Comparison of ENCODE assay signal across 14 cellular contexts in genomic region chr15:75025548-75026260, GRCh38. TPM values are rescaled to one million over a fixed set of nuclear protein-coding genes. Genes with fewer than 3 reads are reported as not detected.
DNase-seq lines count a peak whose midpoint lies in the region; ATAC-seq and TF ChIP-seq lines count a peak whose summit lies in the region.
"Had no signal": no experiment of that assay in that cellular context is flagged by ENCODE, and none has a peak within 500 bp of the region (broad histone marks: within the 10 kb centered on the region; RNA-seq: fewer than 3 reads in every experiment).

No MANE protein-coding gene starts in this region.

- DNase-seq in A673 (ENCODE audit: low spot score) (no peak), SK-N-MC (ENCODE audit: low read depth, low spot score) (no peak), immature natural killer cell (no peak), cerebellar cortex (ENCODE audit: low spot score) (no peak), testis (no peak), left cardiac atrium (no peak)
- no peak for DNase-seq in CD8-positive, alpha-beta memory T cell
- DNase-seq in stimulated activated CD4-positive, alpha-beta T cell treated with anti-CD3 and anti-CD28 coated beads, Interleukin-4, amount 100 ng/mL, for 4 hours: no peak
- DNase-seq: BE2C; effector CD4-positive, alpha-beta T cell; foreskin fibroblast; NCI-H446; stimulated activated CD4-positive, alpha-beta T cell treated with anti-CD3 and anti-CD28 coated beads, Interleukin-4, amount 100 ng/mL, for 24 hours; stimulated activated naive CD4-positive, alpha-beta T cell treated with Interleukin-2 at 50 U/mL for 16 hours had no signal

- H3K27ac ChIP-seq in A673 (ENCODE audit: low read depth, low read length, poor library complexity, severe bottlenecking) (peak overlapping the region; percentile 95), SK-N-MC (peak overlapping the region; percentile 60; the same call in 1 of the 2 replicates), testis (no peak overlapping the region)
- H3K27ac ChIP-seq in CD8-positive, alpha-beta memory T cell (ENCODE audit: low read depth, low read length): no peak overlapping the region

- CTCF ChIA-PET in A673 (lab: Charles Lee): no interaction called here
- CTCF ChIA-PET in CD8-positive, alpha-beta memory T cell (lab: Charles Lee): interaction anchor here (0.9 to 4.5 kb wide), 4 partner anchors 176 to 1050 kb away, joined by 3 to 19 read pairs (median 6); partner anchors contain the start of gene C15orf39

- BruUV-seq in A673 (replicated peaks; lab: Mats Ljungman, UMichigan): no TSS peak

- no peak overlapping the region for H3K4me3 ChIP-seq in A673 (ENCODE audit: low read depth, low read length, poor library complexity, severe bottlenecking)
- H3K4me3 ChIP-seq in CD8-positive, alpha-beta memory T cell (ENCODE audit: low read length): no peak overlapping the region
- no peak overlapping the region for H3K4me3 ChIP-seq in SK-N-MC
- H3K4me3 ChIP-seq in testis: no peak overlapping the region

- H3K36me3 Mint-ChIP-seq in CD8-positive, alpha-beta memory T cell: peaks cover 0 to 17% (median 2%) of the 10 kb centered on the region in 3 donors
- H3K36me3 Mint-ChIP-seq in immature natural killer cell: peaks cover 0 to 1% (median 0%) of the 10 kb centered on the region in 3 donors

- H3K27ac Mint-ChIP-seq in CD8-positive, alpha-beta memory T cell: peak overlapping the region in 6 of 8 donors; percentile 55 to 82 (median 73)
- H3K27ac Mint-ChIP-seq in immature natural killer cell: peak overlapping the region in 2 of 6 donors; percentile 38 to 77

- peak overlapping the region in 6 of 7 donors; percentile 91 to 97 (median 94) for H3K4me3 Mint-ChIP-seq in CD8-positive, alpha-beta memory T cell
- peak overlapping the region in 4 of 5 donors; percentile 55 to 98 (median 93) for H3K4me3 Mint-ChIP-seq in immature natural killer cell

- peaks cover 21 to 30% (median 28%) of the 10 kb centered on the region in 3 donors for H3K4me1 Mint-ChIP-seq in CD8-positive, alpha-beta memory T cell
- H3K4me1 Mint-ChIP-seq in immature natural killer cell: peaks cover 28 to 34% of the 10 kb centered on the region in 2 donors

- TF ChIP-seq CTCF in A673 (conservative IDR thresholded peaks at IDR 0.05; ENCODE audit: low read depth, low read length) (no peak), testis (IDR thresholded peaks at IDR 0.05) (no peak)

- H3K27me3 Mint-ChIP-seq in CD8-positive, alpha-beta memory T cell: no peaks in the 10 kb centered on the region
- peaks cover 0 to 4% (median 3%) of the 10 kb centered on the region in 3 donors for H3K27me3 Mint-ChIP-seq in immature natural killer cell (ENCODE audit: low read depth in 3 of 3)

- H3K27me3 ChIP-seq in A673 (replicated peaks; ENCODE audit: insufficient read depth, low read depth, low read length, poor library complexity) (no peaks in the 10 kb centered on the region), testis (no peaks in the 10 kb centered on the region)
- H3K27me3 ChIP-seq in CD8-positive, alpha-beta memory T cell (ENCODE audit: insufficient read depth, low read length, poor library complexity, severe bottlenecking): no peaks in the 10 kb centered on the region
- H3K27me3 ChIP-seq: BE2C had no signal

- 88 to 95% methylated on average over 5 of the region's 5 CpGs for WGBS in testis, 2 donors

- no peaks in the 10 kb centered on the region for H3K9me3 Mint-ChIP-seq in CD8-positive, alpha-beta memory T cell
- H3K9me3 Mint-ChIP-seq in immature natural killer cell: no peaks in the 10 kb centered on the region

- ATAC-seq in left cardiac atrium: no peak

- no peak overlapping the region for H3K9ac ChIP-seq in SK-N-MC (ENCODE audit: insufficient read length)

- POLR2A ChIA-PET in A673 (lab: Charles Lee; ENCODE audit: low non-redundant PET): no interaction called here
- POLR2A ChIA-PET in CD8-positive, alpha-beta memory T cell (lab: Charles Lee): no interaction called here

- TF ChIP-seq POLR2A in testis (IDR thresholded peaks at IDR 0.05): no peak

- intact Hi-C loops in A673 (cut with micrococcal nuclease; ENCODE audit: unreplicated experiment) (loop anchor here (10.0 kb wide), 1 partner anchor 639 kb away; no protein-coding TSS in a partner anchor), testis (cut with DNase I; ENCODE audit: low total_unique reads) (loop anchor here (5.0 kb wide), 1 partner anchor 177 kb away; the partner anchor contains the start of gene C15orf39), left cardiac atrium (cut with DNase I) (no loop called here)

- H3K36me3 ChIP-seq in A673 (ENCODE audit: insufficient read depth, low read length, poor library complexity, severe bottlenecking) (no peaks in the 10 kb centered on the region), SK-N-MC (ENCODE audit: insufficient read depth, low read length) (no peaks in the 10 kb centered on the region), testis (ENCODE audit: low read depth, missing control alignments) (no peaks in the 10 kb centered on the region)
- H3K36me3 ChIP-seq in CD8-positive, alpha-beta memory T cell (ENCODE audit: insufficient read depth, low read length): no peaks in the 10 kb centered on the region

- peaks cover 38% of the 10 kb centered on the region for H3K4me1 ChIP-seq in A673 (ENCODE audit: insufficient read depth, low read length, poor library complexity, severe bottlenecking)
- H3K4me1 ChIP-seq in CD8-positive, alpha-beta memory T cell (ENCODE audit: insufficient read depth, low read length): peaks cover 17% of the 10 kb centered on the region
- H3K4me1 ChIP-seq in testis: peaks cover 18% of the 10 kb centered on the region

- H3K9me3 ChIP-seq in A673 (ENCODE audit: low read depth, low read length, poor library complexity, severe bottlenecking): no peaks in the 10 kb centered on the region
- no peaks in the 10 kb centered on the region for H3K9me3 ChIP-seq in CD8-positive, alpha-beta memory T cell (ENCODE audit: low read length)
- H3K9me3 ChIP-seq in SK-N-MC (ENCODE audit: low read depth, low read length): no peaks in the 10 kb centered on the region
- no peaks in the 10 kb centered on the region for H3K9me3 ChIP-seq in testis
- H3K9me3 ChIP-seq: BE2C had no signal

RNA-seq across cellular contexts. Expression of gene PPCDC, which starts 2.3 kb away (rescaled TPM):
- total RNA-seq in A673 (2021) (13.3 and 18.9 TPM in 2 replicates), testis (10 to 100 TPM; 23.6 to 31.6 TPM), left cardiac atrium (1 to 10 TPM; 5.9 to 6.8 TPM)
- 10 to 100 TPM; 35.5 to 39.2 TPM for total RNA-seq in CD8-positive, alpha-beta memory T cell
- 12.8 TPM for polyA plus RNA-seq in CD8-positive, alpha-beta memory T cell
- polyA plus RNA-seq in immature natural killer cell (10 to 100 TPM; 20.8 to 23.9 (median 23.1) TPM), testis (ENCODE audit: insufficient read depth, low read depth, low replicate concordance) (18.0 TPM)

RNA-seq across cellular contexts. Expression of gene SCAMP5, which starts 30.3 kb away (rescaled TPM):
- total RNA-seq in A673 (2021) (3.8 and 5.8 TPM in 2 replicates), testis (10 to 100 TPM; 25.3 to 37.0 TPM), left cardiac atrium (1 to 10 TPM; 4.5 to 5.7 TPM)
- 1 to 10 TPM in 1 of 2 experiments, under 1 TPM in 1; 0.74 to 1.1 TPM for total RNA-seq in CD8-positive, alpha-beta memory T cell
- 0.16 TPM for polyA plus RNA-seq in CD8-positive, alpha-beta memory T cell
- polyA plus RNA-seq in immature natural killer cell (not detected), testis (ENCODE audit: insufficient read depth, low read depth, low replicate concordance) (27.4 TPM)

Comparison
In these comparisons a context has a peak if more than half of its experiments do, and no peak if none do; other contexts are left out.
1. H3K27ac ChIP-seq: peak in A673 (single experiment) and SK-N-MC (single experiment); none in CD8-positive, alpha-beta memory T cell (single experiment) and testis (0 of 2).
2. intact Hi-C loops: an anchor here in A673 (10.0 kb wide) and testis (5.0 kb wide); none called in left cardiac atrium.